In genomic region chr1:153387785-153388184, GRCh38 we compare ENCODE assay signal across 27 cellular contexts. TPM values are rescaled to one million over a fixed set of nuclear protein-coding genes. Genes with fewer than 3 reads are reported as not detected.
"Had no signal": no experiment of that assay in that cellular context is flagged by ENCODE, and none has a peak within 500 bp of the region (broad histone marks: within the 10 kb centered on the region; RNA-seq: fewer than 3 reads in every experiment).

No MANE protein-coding gene starts in this region.

- DNase-seq: activated CD4-positive, alpha-beta memory T cell treated with anti-CD3 and anti-CD28 coated beads, Interleukin-2, amount 10 ng/mL, durations not matched to agents 7 days and 5 days; activated CD4-positive, alpha-beta T cell treated with anti-CD3 and anti-CD28 coated beads for 36 hours; activated CD4-positive, alpha-beta T cell treated with anti-CD3 and anti-CD28 coated beads, Interleukin-2, amount 50 U/mL, for 1 hour; activated CD4-positive, CD25-positive, alpha-beta regulatory T cell; activated gamma-delta T cell; activated naive CD4-positive, alpha-beta T cell treated with anti-CD3 and anti-CD28 coated beads for 36 hours; activated T-cell treated with anti-CD3 and anti-CD28 coated beads for 4 hours; activated T-cell treated with anti-CD3 and anti-CD28 coated beads, Interleukin-2, amount 50 U/mL, for 48 hours; amygdala; IMR-90; Kasumi-1; KBM-7; NCI-H1105 treated with DMSO at 0.1 percent for 48 hours; NCI-H1436 treated with DMSO at 0.1 percent for 48 hours; NCI-H187 treated with DMSO at 0.1 percent for 48 hours; NCI-H345; NCI-H510A; NCI-H526 treated with DMSO at 0.1 percent for 48 hours; NCI-H82; PC-3; SHP77 treated with DMSO at 0.1 percent for 48 hours; T-helper 17 cell; T-helper 9 cell had no signal

- ATAC-seq: activated CD4-positive, alpha-beta T cell treated with anti-CD3 and anti-CD28 coated beads for 36 hours; activated T-helper 17 cell treated with anti-CD3 and anti-CD28 coated beads, Interleukin-2, amount 50 U/mL, for 72 hours; PC-3; T-helper 17 cell had no signal

RNA-seq across cellular contexts. Expression of gene S100A8, which starts 3.1 kb away (rescaled TPM):
- total RNA-seq: activated CD4-positive, alpha-beta memory T cell treated with anti-CD3 and anti-CD28 coated beads, Interleukin-2, amount 10 ng/mL, durations not matched to agents 7 days and 5 days; activated CD4-positive, alpha-beta T cell treated with anti-CD3 and anti-CD28 coated beads for 36 hours; activated CD8-positive, alpha-beta memory T cell treated with anti-CD3 and anti-CD28 coated beads for 36 hours; activated naive CD4-positive, alpha-beta T cell treated with anti-CD3 and anti-CD28 coated beads for 36 hours; activated T-helper 17 cell treated with anti-CD3 and anti-CD28 coated beads, Interleukin-2, amount 50 U/mL, for 72 hours; astrocyte; IMR-90; SK-MEL-5 had no signal

RNA-seq across cellular contexts. Expression of gene S100A12, which starts 12.4 kb away (rescaled TPM):
- total RNA-seq: activated CD4-positive, alpha-beta memory T cell treated with anti-CD3 and anti-CD28 coated beads, Interleukin-2, amount 10 ng/mL, durations not matched to agents 7 days and 5 days; activated CD4-positive, alpha-beta T cell treated with anti-CD3 and anti-CD28 coated beads for 36 hours; activated CD8-positive, alpha-beta memory T cell treated with anti-CD3 and anti-CD28 coated beads for 36 hours; activated naive CD4-positive, alpha-beta T cell treated with anti-CD3 and anti-CD28 coated beads for 36 hours; activated T-helper 17 cell treated with anti-CD3 and anti-CD28 coated beads, Interleukin-2, amount 50 U/mL, for 72 hours; astrocyte; IMR-90; PC-3; SK-MEL-5 had no signal

RNA-seq across cellular contexts. Expression of gene S100A7A, which starts 28.5 kb away (rescaled TPM):
- total RNA-seq: activated CD4-positive, alpha-beta memory T cell treated with anti-CD3 and anti-CD28 coated beads, Interleukin-2, amount 10 ng/mL, durations not matched to agents 7 days and 5 days; activated CD4-positive, alpha-beta T cell treated with anti-CD3 and anti-CD28 coated beads for 36 hours; activated CD8-positive, alpha-beta memory T cell treated with anti-CD3 and anti-CD28 coated beads for 36 hours; activated naive CD4-positive, alpha-beta T cell treated with anti-CD3 and anti-CD28 coated beads for 36 hours; activated T-helper 17 cell treated with anti-CD3 and anti-CD28 coated beads, Interleukin-2, amount 50 U/mL, for 72 hours; astrocyte; IMR-90; PC-3; SK-MEL-5; T-helper 17 cell had no signal

RNA-seq across cellular contexts. Expression of gene S100A9, which starts 30.1 kb away (rescaled TPM):
- total RNA-seq: activated CD4-positive, alpha-beta T cell treated with anti-CD3 and anti-CD28 coated beads for 36 hours; activated CD8-positive, alpha-beta memory T cell treated with anti-CD3 and anti-CD28 coated beads for 36 hours; IMR-90; SK-MEL-5 had no signal

RNA-seq across cellular contexts. Expression of gene PGLYRP4, which starts 39.1 kb away (rescaled TPM):
- total RNA-seq: activated CD4-positive, alpha-beta memory T cell treated with anti-CD3 and anti-CD28 coated beads, Interleukin-2, amount 10 ng/mL, durations not matched to agents 7 days and 5 days; activated CD8-positive, alpha-beta memory T cell treated with anti-CD3 and anti-CD28 coated beads for 36 hours; activated naive CD4-positive, alpha-beta T cell treated with anti-CD3 and anti-CD28 coated beads for 36 hours; astrocyte; IMR-90; PC-3; SK-MEL-5; T-helper 17 cell had no signal
